In genomic region chrX:147498796-147499195, GRCh38 we compare ENCODE assay signal across 1 cellular context.
TF ChIP-seq lines count a peak whose summit lies in the region.

No MANE protein-coding gene starts in this region.

TF ChIP-seq in H1, 55 proteins besides CTCF, POLR2A, EP300 and RAD21:
- TF ChIP-seq SRF (IDR thresholded peaks at IDR 0.05; ENCODE audit: low read depth, low read length) (no peak), JUND (IDR thresholded peaks at IDR 0.05; ENCODE audit: low read length) (no peak), ASH2L (IDR thresholded peaks at IDR 0.05; ENCODE audit: low read length) (no peak), TEAD4 (IDR thresholded peaks at IDR 0.05; ENCODE audit: low read depth, low read length) (peak; percentile 89)
TF ChIP-seq in H1: peak in this region for 1.
